Comparison of ENCODE assay signal across 1 cellular context in the genomic region with DNA sequence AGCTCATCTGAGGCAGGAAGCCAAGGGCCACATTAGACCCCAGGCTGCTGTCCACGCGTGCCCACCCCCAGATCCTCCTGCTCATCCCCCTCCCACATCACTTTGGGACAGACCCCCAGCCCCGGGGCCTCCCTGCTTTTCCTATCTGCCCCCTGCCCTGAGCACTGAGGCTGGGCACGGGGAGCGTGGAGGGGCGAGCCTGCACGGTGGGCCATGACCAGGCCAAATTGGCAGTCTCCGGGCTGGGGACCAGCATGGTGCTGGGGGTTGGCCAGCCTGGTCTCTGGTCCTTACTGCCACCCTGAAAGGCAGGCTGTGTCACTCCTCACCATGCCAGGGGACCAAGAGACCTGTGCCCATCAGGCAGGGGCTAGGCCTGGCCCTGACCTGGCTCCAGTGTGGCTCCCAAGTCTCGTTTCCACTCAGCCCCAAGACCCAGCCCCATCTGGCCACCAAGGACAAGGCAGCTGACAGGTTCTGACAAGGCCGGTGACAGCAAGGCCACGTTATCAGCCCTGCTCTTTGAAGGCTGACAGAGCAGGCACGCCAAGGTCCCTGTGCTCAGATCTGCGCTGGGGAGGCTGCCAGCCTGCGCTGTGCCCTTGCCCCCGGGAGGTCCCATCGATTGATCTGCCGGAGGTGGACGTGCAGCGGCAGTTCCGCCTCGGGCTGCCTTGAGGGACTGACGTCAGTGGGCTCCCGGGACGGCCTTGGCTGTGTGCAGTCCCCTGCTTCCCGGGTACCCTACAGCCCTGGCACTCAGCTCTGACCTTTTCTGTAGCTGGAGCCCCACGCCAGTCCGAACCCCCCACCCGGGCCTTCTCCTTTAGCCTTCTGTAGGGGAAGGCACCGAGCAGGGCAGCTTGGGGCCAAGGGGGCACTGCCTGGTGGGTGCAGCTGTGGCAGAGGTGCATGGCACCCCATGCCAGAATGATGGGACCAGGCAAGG.
TF ChIP-seq lines count a peak whose summit lies in the region.

No MANE protein-coding gene starts in this region.

TF ChIP-seq in HepG2, 621 proteins besides CTCF, POLR2A, EP300 and RAD21 (continued from another document and continues in another):
- TF ChIP-seq, protein P1, sequence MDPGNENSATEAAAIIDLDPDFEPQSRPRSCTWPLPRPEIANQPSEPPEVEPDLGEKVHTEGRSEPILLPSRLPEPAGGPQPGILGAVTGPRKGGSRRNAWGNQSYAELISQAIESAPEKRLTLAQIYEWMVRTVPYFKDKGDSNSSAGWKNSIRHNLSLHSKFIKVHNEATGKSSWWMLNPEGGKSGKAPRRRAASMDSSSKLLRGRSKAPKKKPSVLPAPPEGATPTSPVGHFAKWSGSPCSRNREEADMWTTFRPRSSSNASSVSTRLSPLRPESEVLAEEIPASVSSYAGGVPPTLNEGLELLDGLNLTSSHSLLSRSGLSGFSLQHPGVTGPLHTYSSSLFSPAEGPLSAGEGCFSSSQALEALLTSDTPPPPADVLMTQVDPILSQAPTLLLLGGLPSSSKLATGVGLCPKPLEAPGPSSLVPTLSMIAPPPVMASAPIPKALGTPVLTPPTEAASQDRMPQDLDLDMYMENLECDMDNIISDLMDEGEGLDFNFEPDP (CRISPR knock-in tag; conservative IDR thresholded peaks at IDR 0.05) = no peak
- TF ChIP-seq ZNF441 (CRISPR knock-in tag; IDR thresholded peaks at IDR 0.05; ENCODE audit: borderline replicate concordance) (peak; percentile 87; the same call in 1 of the 2 replicates), SRY (CRISPR knock-in tag; IDR thresholded peaks at IDR 0.05) (peak; percentile 36; the same call in 1 of the 2 replicates), ZNF367 (CRISPR knock-in tag; IDR thresholded peaks at IDR 0.05; ENCODE audit: borderline replicate concordance) (no peak), MXD4 (CRISPR knock-in tag; IDR thresholded peaks at IDR 0.05) (peak; percentile 92), ZIK1 (CRISPR knock-in tag; IDR thresholded peaks at IDR 0.05; ENCODE audit: borderline replicate concordance, low read depth) (peak; percentile 84; the same call in 1 of the 2 replicates), BRCA1 (CRISPR knock-in tag; IDR thresholded peaks at IDR 0.05) (no peak), RBAK (CRISPR knock-in tag; IDR thresholded peaks at IDR 0.05) (peak; percentile 45; the same call in 1 of the 2 replicates), SIN3B (IDR thresholded peaks at IDR 0.05; ENCODE audit: low read length) (no peak), TAF15 (IDR thresholded peaks at IDR 0.05; ENCODE audit: low read depth, low read length, poor library complexity, severe bottlenecking) (no peak), ARNT2 (CRISPR knock-in tag; IDR thresholded peaks at IDR 0.05; ENCODE audit: low read depth) (0 out of 2 replicates have a peak, but pooled peaks have one; percentile 44), BRD4 (CRISPR knock-in tag; IDR thresholded peaks at IDR 0.05) (peak; percentile 98), ZSCAN30 (CRISPR knock-in tag; IDR thresholded peaks at IDR 0.05) (no peak), ZNF501 (CRISPR knock-in tag; IDR thresholded peaks at IDR 0.05) (peak; percentile 78; the same call in 1 of the 2 replicates), ZNF136 (CRISPR knock-in tag; IDR thresholded peaks at IDR 0.05; ENCODE audit: low read depth) (peak; percentile 97), FOSL2 (CRISPR knock-in tag; IDR thresholded peaks at IDR 0.05) (peak; percentile 71), ZNF598 (CRISPR knock-in tag; IDR thresholded peaks at IDR 0.05; ENCODE audit: borderline replicate concordance) (peak; percentile 51; the same call in 1 of the 2 replicates), YEATS2 (CRISPR knock-in tag; IDR thresholded peaks at IDR 0.05; ENCODE audit: borderline replicate concordance) (peak; percentile 86; the same call in 1 of the 2 replicates), NFIB (CRISPR knock-in tag; IDR thresholded peaks at IDR 0.05; ENCODE audit: borderline replicate concordance) (no peak), ZNF230 (CRISPR knock-in tag; IDR thresholded peaks at IDR 0.05) (no peak), ZNF768 (CRISPR knock-in tag; IDR thresholded peaks at IDR 0.05) (no peak), TEAD2 (CRISPR knock-in tag; IDR thresholded peaks at IDR 0.05) (no peak), MAFK (conservative IDR thresholded peaks at IDR 0.05 in 1 of 2, IDR thresholded peaks at IDR 0.05 in 1 of 2; ENCODE audit: low read length in 2 of 2) (no peak), NONO (IDR thresholded peaks at IDR 0.05) (no peak), NONO (CRISPR knock-in tag; conservative IDR thresholded peaks at IDR 0.05) (peak; percentile 82), PAWR (CRISPR knock-in tag; IDR thresholded peaks at IDR 0.05; ENCODE audit: borderline replicate concordance) (no peak), ZNF782 (CRISPR knock-in tag; IDR thresholded peaks at IDR 0.05; ENCODE audit: borderline replicate concordance) (no peak), YEATS4 (CRISPR knock-in tag; IDR thresholded peaks at IDR 0.05; ENCODE audit: borderline replicate concordance) (peak; percentile 55; the same call in 1 of the 2 replicates), ZNF143 (CRISPR knock-in tag; IDR thresholded peaks at IDR 0.05) (no peak; the same call in 1 of the 2 replicates), SIX4 (CRISPR knock-in tag; IDR thresholded peaks at IDR 0.05) (no peak), EHMT2 (IDR thresholded peaks at IDR 0.05; ENCODE audit: borderline replicate concordance, low read depth, low read length) (no peak)
- TF ChIP-seq, protein P2, sequence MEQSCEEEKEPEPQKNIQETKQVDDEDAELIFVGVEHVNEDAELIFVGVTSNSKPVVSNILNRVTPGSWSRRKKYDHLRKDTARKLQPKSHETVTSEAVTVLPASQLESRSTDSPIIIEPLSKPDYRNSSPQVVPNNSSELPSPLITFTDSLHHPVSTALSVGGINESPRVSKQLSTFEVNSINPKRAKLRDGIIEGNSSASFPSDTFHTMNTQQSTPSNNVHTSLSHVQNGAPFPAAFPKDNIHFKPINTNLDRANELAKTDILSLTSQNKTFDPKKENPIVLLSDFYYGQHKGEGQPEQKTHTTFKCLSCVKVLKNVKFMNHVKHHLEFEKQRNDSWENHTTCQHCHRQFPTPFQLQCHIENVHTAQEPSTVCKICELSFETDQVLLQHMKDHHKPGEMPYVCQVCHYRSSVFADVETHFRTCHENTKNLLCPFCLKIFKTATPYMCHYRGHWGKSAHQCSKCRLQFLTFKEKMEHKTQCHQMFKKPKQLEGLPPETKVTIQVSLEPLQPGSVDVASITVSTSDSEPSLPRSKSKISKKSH (CRISPR knock-in tag; IDR thresholded peaks at IDR 0.05; ENCODE audit: borderline replicate concordance) = peak; percentile 92; the same call in 1 of the 2 replicates
- TF ChIP-seq, protein P3, sequence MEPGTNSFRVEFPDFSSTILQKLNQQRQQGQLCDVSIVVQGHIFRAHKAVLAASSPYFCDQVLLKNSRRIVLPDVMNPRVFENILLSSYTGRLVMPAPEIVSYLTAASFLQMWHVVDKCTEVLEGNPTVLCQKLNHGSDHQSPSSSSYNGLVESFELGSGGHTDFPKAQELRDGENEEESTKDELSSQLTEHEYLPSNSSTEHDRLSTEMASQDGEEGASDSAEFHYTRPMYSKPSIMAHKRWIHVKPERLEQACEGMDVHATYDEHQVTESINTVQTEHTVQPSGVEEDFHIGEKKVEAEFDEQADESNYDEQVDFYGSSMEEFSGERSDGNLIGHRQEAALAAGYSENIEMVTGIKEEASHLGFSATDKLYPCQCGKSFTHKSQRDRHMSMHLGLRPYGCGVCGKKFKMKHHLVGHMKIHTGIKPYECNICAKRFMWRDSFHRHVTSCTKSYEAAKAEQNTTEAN (CRISPR knock-in tag; conservative IDR thresholded peaks at IDR 0.05) = no peak
- TF ChIP-seq, protein P4, sequence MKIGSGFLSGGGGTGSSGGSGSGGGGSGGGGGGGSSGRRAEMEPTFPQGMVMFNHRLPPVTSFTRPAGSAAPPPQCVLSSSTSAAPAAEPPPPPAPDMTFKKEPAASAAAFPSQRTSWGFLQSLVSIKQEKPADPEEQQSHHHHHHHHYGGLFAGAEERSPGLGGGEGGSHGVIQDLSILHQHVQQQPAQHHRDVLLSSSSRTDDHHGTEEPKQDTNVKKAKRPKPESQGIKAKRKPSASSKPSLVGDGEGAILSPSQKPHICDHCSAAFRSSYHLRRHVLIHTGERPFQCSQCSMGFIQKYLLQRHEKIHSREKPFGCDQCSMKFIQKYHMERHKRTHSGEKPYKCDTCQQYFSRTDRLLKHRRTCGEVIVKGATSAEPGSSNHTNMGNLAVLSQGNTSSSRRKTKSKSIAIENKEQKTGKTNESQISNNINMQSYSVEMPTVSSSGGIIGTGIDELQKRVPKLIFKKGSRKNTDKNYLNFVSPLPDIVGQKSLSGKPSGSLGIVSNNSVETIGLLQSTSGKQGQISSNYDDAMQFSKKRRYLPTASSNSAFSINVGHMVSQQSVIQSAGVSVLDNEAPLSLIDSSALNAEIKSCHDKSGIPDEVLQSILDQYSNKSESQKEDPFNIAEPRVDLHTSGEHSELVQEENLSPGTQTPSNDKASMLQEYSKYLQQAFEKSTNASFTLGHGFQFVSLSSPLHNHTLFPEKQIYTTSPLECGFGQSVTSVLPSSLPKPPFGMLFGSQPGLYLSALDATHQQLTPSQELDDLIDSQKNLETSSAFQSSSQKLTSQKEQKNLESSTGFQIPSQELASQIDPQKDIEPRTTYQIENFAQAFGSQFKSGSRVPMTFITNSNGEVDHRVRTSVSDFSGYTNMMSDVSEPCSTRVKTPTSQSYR (CRISPR knock-in tag; IDR thresholded peaks at IDR 0.05; ENCODE audit: borderline replicate concordance) = peak; percentile 60; the same call in 1 of the 2 replicates
- TF ChIP-seq, protein P5, sequence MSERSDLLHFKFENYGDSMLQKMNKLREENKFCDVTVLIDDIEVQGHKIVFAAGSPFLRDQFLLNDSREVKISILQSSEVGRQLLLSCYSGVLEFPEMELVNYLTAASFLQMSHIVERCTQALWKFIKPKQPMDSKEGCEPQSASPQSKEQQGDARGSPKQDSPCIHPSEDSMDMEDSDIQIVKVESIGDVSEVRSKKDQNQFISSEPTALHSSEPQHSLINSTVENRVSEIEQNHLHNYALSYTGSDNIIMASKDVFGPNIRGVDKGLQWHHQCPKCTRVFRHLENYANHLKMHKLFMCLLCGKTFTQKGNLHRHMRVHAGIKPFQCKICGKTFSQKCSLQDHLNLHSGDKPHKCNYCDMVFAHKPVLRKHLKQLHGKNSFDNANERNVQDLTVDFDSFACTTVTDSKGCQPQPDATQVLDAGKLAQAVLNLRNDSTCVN (CRISPR knock-in tag; IDR thresholded peaks at IDR 0.05; ENCODE audit: borderline replicate concordance) = peak; percentile 79; the same call in 1 of the 2 replicates
- TF ChIP-seq, protein P6, sequence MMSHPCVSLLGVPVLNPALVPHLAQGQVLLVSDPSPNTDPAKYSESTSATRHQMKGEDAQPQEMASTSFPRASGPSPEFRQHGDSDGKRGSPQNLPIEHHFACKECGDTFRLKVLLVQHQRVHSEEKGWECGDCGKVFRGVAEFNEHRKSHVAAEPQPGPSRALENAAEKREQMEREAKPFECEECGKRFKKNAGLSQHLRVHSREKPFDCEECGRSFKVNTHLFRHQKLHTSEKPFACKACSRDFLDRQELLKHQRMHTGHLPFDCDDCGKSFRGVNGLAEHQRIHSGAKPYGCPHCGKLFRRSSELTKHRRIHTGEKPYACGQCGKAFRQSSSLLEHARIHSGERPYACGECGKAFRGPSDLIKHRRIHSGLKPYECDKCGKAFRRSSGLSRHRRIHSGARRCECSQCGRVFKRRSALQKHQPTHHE (CRISPR knock-in tag; IDR thresholded peaks at IDR 0.05; ENCODE audit: borderline replicate concordance) = no peak; the same call in 1 of the 2 replicates
- TF ChIP-seq, protein P7, sequence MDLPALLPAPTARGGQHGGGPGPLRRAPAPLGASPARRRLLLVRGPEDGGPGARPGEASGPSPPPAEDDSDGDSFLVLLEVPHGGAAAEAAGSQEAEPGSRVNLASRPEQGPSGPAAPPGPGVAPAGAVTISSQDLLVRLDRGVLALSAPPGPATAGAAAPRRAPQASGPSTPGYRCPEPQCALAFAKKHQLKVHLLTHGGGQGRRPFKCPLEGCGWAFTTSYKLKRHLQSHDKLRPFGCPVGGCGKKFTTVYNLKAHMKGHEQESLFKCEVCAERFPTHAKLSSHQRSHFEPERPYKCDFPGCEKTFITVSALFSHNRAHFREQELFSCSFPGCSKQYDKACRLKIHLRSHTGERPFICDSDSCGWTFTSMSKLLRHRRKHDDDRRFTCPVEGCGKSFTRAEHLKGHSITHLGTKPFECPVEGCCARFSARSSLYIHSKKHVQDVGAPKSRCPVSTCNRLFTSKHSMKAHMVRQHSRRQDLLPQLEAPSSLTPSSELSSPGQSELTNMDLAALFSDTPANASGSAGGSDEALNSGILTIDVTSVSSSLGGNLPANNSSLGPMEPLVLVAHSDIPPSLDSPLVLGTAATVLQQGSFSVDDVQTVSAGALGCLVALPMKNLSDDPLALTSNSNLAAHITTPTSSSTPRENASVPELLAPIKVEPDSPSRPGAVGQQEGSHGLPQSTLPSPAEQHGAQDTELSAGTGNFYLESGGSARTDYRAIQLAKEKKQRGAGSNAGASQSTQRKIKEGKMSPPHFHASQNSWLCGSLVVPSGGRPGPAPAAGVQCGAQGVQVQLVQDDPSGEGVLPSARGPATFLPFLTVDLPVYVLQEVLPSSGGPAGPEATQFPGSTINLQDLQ (CRISPR knock-in tag; IDR thresholded peaks at IDR 0.05) = no peak
- TF ChIP-seq, protein P8, sequence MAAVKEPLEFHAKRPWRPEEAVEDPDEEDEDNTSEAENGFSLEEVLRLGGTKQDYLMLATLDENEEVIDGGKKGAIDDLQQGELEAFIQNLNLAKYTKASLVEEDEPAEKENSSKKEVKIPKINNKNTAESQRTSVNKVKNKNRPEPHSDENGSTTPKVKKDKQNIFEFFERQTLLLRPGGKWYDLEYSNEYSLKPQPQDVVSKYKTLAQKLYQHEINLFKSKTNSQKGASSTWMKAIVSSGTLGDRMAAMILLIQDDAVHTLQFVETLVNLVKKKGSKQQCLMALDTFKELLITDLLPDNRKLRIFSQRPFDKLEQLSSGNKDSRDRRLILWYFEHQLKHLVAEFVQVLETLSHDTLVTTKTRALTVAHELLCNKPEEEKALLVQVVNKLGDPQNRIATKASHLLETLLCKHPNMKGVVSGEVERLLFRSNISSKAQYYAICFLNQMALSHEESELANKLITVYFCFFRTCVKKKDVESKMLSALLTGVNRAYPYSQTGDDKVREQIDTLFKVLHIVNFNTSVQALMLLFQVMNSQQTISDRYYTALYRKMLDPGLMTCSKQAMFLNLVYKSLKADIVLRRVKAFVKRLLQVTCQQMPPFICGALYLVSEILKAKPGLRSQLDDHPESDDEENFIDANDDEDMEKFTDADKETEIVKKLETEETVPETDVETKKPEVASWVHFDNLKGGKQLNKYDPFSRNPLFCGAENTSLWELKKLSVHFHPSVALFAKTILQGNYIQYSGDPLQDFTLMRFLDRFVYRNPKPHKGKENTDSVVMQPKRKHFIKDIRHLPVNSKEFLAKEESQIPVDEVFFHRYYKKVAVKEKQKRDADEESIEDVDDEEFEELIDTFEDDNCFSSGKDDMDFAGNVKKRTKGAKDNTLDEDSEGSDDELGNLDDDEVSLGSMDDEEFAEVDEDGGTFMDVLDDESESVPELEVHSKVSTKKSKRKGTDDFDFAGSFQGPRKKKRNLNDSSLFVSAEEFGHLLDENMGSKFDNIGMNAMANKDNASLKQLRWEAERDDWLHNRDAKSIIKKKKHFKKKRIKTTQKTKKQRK (IDR thresholded peaks at IDR 0.05; ENCODE audit: low read length) = no peak
- TF ChIP-seq, protein P9, sequence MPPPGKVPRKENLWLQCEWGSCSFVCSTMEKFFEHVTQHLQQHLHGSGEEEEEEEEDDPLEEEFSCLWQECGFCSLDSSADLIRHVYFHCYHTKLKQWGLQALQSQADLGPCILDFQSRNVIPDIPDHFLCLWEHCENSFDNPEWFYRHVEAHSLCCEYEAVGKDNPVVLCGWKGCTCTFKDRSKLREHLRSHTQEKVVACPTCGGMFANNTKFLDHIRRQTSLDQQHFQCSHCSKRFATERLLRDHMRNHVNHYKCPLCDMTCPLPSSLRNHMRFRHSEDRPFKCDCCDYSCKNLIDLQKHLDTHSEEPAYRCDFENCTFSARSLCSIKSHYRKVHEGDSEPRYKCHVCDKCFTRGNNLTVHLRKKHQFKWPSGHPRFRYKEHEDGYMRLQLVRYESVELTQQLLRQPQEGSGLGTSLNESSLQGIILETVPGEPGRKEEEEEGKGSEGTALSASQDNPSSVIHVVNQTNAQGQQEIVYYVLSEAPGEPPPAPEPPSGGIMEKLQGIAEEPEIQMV (CRISPR knock-in tag; IDR thresholded peaks at IDR 0.05; ENCODE audit: low read depth) = peak; percentile 70; the same call in 1 of the 2 replicates
